ENCODE assay signal across 1 cellular context in genomic region chr17:49180303-49180702, GRCh38.
TF ChIP-seq lines count a peak whose summit lies in the region.

No MANE protein-coding gene starts in this region.

TF ChIP-seq in HepG2, 621 proteins besides CTCF, POLR2A, EP300 and RAD21 (continues in another document):
- TF ChIP-seq POGK (CRISPR knock-in tag; conservative IDR thresholded peaks at IDR 0.05) (no peak), KAT8 (CRISPR knock-in tag; IDR thresholded peaks at IDR 0.05) (no peak), GLMP (CRISPR knock-in tag; IDR thresholded peaks at IDR 0.05; ENCODE audit: borderline replicate concordance) (no peak), HNF1B (CRISPR knock-in tag; IDR thresholded peaks at IDR 0.05) (0 out of 2 replicates have a peak, but pooled peaks have one; percentile 36), ZBTB25 (CRISPR knock-in tag; IDR thresholded peaks at IDR 0.05) (peak; percentile 45; the same call in 1 of the 2 replicates), ZBTB14 (CRISPR knock-in tag; IDR thresholded peaks at IDR 0.05) (no peak), PCBP2 (optimal IDR thresholded peaks at IDR 0.05; ENCODE audit: low read depth, low read length, poor library complexity, severe bottlenecking) (no peak), ZNF460 (CRISPR knock-in tag; IDR thresholded peaks at IDR 0.05; ENCODE audit: borderline replicate concordance) (no peak), ZNF773 (CRISPR knock-in tag; IDR thresholded peaks at IDR 0.05; ENCODE audit: borderline replicate concordance) (no peak), GABPB1 (CRISPR knock-in tag; IDR thresholded peaks at IDR 0.05) (peak; percentile 19; the same call in 1 of the 2 replicates), TRIM24 (CRISPR knock-in tag; IDR thresholded peaks at IDR 0.05) (no peak), TAF15 (IDR thresholded peaks at IDR 0.05; ENCODE audit: low read depth, low read length, poor library complexity, severe bottlenecking) (no peak), ELK4 (CRISPR knock-in tag; IDR thresholded peaks at IDR 0.05; ENCODE audit: borderline replicate concordance) (no peak), HMGXB4 (CRISPR knock-in tag; IDR thresholded peaks at IDR 0.05; ENCODE audit: borderline replicate concordance in 1 of 2, low read depth in 1 of 2) (peak; percentile 44 to 63; a peak in 1 of 4 replicates), ZNF513 (CRISPR knock-in tag; conservative IDR thresholded peaks at IDR 0.05) (no peak), TMF1 (CRISPR knock-in tag; IDR thresholded peaks at IDR 0.05; ENCODE audit: low read depth) (no peak), E2F2 (CRISPR knock-in tag; IDR thresholded peaks at IDR 0.05; ENCODE audit: borderline replicate concordance) (no peak), NRL (CRISPR knock-in tag; IDR thresholded peaks at IDR 0.05; ENCODE audit: borderline replicate concordance) (no peak), GPBP1L1 (CRISPR knock-in tag; IDR thresholded peaks at IDR 0.05) (no peak), ASH2L (IDR thresholded peaks at IDR 0.05; ENCODE audit: insufficient read length, low read depth, low read length) (no peak), CREB1 (IDR thresholded peaks at IDR 0.05) (no peak), CREB1 (CRISPR knock-in tag; IDR thresholded peaks at IDR 0.05) (no peak), HOXA7 (CRISPR knock-in tag; IDR thresholded peaks at IDR 0.05) (no peak), NFYC (CRISPR knock-in tag; IDR thresholded peaks at IDR 0.05) (peak; percentile 34; the same call in 1 of the 2 replicates), ZNF569 (CRISPR knock-in tag; IDR thresholded peaks at IDR 0.05; ENCODE audit: borderline replicate concordance) (no peak), ZNF224 (CRISPR knock-in tag; IDR thresholded peaks at IDR 0.05) (no peak), NR0B2 (CRISPR knock-in tag; IDR thresholded peaks at IDR 0.05) (no peak), ZSCAN9 (CRISPR knock-in tag; IDR thresholded peaks at IDR 0.05; ENCODE audit: borderline replicate concordance) (peak; percentile 69; the same call in 1 of the 2 replicates), PHF5A (CRISPR knock-in tag; IDR thresholded peaks at IDR 0.05; ENCODE audit: low read depth, unreplicated experiment) (no peak), GABPA (IDR thresholded peaks at IDR 0.05; ENCODE audit: low read depth, low read length) (no peak), GABPA (CRISPR knock-in tag; IDR thresholded peaks at IDR 0.05; ENCODE audit: low read depth) (peak; percentile 37; the same call in 1 of the 2 replicates), NFE2L2 (IDR thresholded peaks at IDR 0.05; ENCODE audit: low read length) (no peak), MEIS2 (CRISPR knock-in tag; IDR thresholded peaks at IDR 0.05) (no peak), TRIM22 (IDR thresholded peaks at IDR 0.05) (no peak), NAIF1 (CRISPR knock-in tag; IDR thresholded peaks at IDR 0.05; ENCODE audit: borderline replicate concordance) (no peak), RORA (CRISPR knock-in tag; IDR thresholded peaks at IDR 0.05) (no peak), ZNF709 (CRISPR knock-in tag; IDR thresholded peaks at IDR 0.05) (no peak), ZNF17 (CRISPR knock-in tag; IDR thresholded peaks at IDR 0.05) (no peak), CCAR2 (optimal IDR thresholded peaks at IDR 0.05; ENCODE audit: low read depth, low read length) (no peak), PREB (CRISPR knock-in tag; IDR thresholded peaks at IDR 0.05) (no peak), ZSCAN21 (CRISPR knock-in tag; IDR thresholded peaks at IDR 0.05; ENCODE audit: borderline replicate concordance) (no peak), HNF4A (CRISPR knock-in tag; IDR thresholded peaks at IDR 0.05) (no peak), SRF (IDR thresholded peaks at IDR 0.05; ENCODE audit: low read depth, low read length) (peak; percentile 47; the same call in 1 of the 2 replicates), ZC3H4 (CRISPR knock-in tag; IDR thresholded peaks at IDR 0.05; ENCODE audit: borderline replicate concordance) (no peak), POLR2G (IDR thresholded peaks at IDR 0.05; ENCODE audit: low read depth, low read length) (no peak), ZNF562 (CRISPR knock-in tag; IDR thresholded peaks at IDR 0.05; ENCODE audit: borderline replicate concordance) (no peak), SAP130 (CRISPR knock-in tag; IDR thresholded peaks at IDR 0.05; ENCODE audit: low read depth) (0 out of 2 replicates have a peak, but pooled peaks have one; percentile 14), KMT2B (CRISPR knock-in tag; IDR thresholded peaks at IDR 0.05) (no peak)
